In the genomic region with DNA sequence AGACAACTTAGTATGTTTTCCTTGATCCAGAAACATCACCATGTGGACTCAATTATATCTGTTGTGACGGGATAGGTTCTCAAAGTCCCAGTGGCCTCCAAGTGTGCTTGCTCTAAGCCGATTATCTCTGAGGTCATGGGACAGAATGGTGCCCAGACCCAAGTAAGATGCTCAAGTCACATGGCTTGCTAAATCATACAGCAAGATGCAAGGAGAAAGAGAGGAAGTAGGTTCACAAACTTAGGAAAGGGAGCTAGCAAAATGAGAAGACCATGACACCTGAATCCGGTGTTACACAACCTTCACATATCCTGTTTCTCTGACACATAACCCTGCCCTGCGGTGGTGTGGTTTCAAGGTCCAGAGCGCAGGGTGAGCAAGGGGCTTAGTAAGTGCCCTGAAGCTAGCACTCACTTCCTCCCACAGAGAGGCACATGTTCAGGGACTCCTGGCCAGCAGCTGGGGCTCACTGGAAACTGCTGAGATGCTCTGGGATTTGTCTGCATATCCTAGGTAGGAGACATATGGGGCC, we compare ENCODE assay signal across 8 cellular contexts.
DNase-seq lines count a peak whose midpoint lies in the region; ATAC-seq and TF ChIP-seq lines count a peak whose summit lies in the region.

No MANE protein-coding gene starts in this region.

- TF ChIP-seq CTCF in astrocyte of the cerebellum (IDR thresholded peaks at IDR 0.05; ENCODE audit: low read depth, low read length, missing control alignments) (no peak), retinal pigment epithelial cell (conservative IDR thresholded peaks at IDR 0.05; ENCODE audit: low read depth, low read length) (no peak)

- DNase-seq in AG20443 (ENCODE audit: low spot score) (peak; percentile 75), astrocyte of the cerebellum (ENCODE audit: low read depth) (peak; percentile 67), retinal pigment epithelial cell (ENCODE audit: low read depth) (peak; percentile 90), NCI-H2107 treated with DMSO at 0.1 percent for 48 hours (lab: John Stamatoyannopoulos, UW; ENCODE audit: unreplicated experiment) (no peak), midbrain (lab: John Stamatoyannopoulos, UW) (no peak)
- DNase-seq in activated CD8-positive, alpha-beta memory T cell treated with anti-CD3 and anti-CD28 coated beads, Interleukin-2, amount 50 U/mL, for 48 hours = no peak

- in situ Hi-C loops in astrocyte of the cerebellum (cut with HindIII; ENCODE audit: low sequenced_read_pairs) = no loop called here

- ATAC-seq in GM21367 (IDR thresholded peaks at IDR 0.05; ENCODE audit: unreplicated experiment) (peak; percentile 96), HG03565 (IDR thresholded peaks at IDR 0.05; ENCODE audit: unreplicated experiment) (peak; percentile 100)

- no peak overlapping the region for H3K4me3 ChIP-seq in astrocyte of the cerebellum (ENCODE audit: low read depth, low read length)
- no peak overlapping the region for H3K4me3 ChIP-seq in retinal pigment epithelial cell (ENCODE audit: low read length)

Comparison
In these comparisons a context has a peak if more than half of its experiments do, and no peak if none do; other contexts are left out.
1. DNase-seq: peak in AG20443 (single experiment), astrocyte of the cerebellum (single experiment) and retinal pigment epithelial cell (single experiment); none in NCI-H2107 treated with DMSO at 0.1 percent for 48 hours (single experiment), midbrain (single experiment) and activated CD8-positive, alpha-beta memory T cell treated with anti-CD3 and anti-CD28 coated beads, Interleukin-2, amount 50 U/mL, for 48 hours (single experiment).